ENCODE assay signal across 8 cellular contexts in genomic region chr2:9950521-9951271, GRCh38. TPM values are rescaled to one million over a fixed set of nuclear protein-coding genes. Genes with fewer than 3 reads are reported as not detected.
A peak's percentile ranks its signal among the peaks of the same experiment; 100 is the strongest.
DNase-seq lines count a peak whose midpoint lies in the region; ATAC-seq and TF ChIP-seq lines count a peak whose summit lies in the region.

No MANE protein-coding gene starts in this region.

- intact Hi-C loops in aorta (cut with DNase I) = loop anchor here in 1 of 2 donors (5.0 kb wide), 1 partner anchor 108 kb away; the partner anchor contains the start of gene TAF1B

- H3K4me2 ChIP-seq in neural cell (ENCODE audit: low read length) = no peak overlapping the region

- no peaks in the 10 kb centered on the region for H3K9me2 ChIP-seq in neural cell (ENCODE audit: insufficient read depth, low read length)

- H3K9ac ChIP-seq in HUES48 (ENCODE audit: low read depth, low read length) = no peak overlapping the region; the same call in 1 of the 2 replicates
- peak overlapping the region; percentile 66 for H3K9ac ChIP-seq in neural cell (ENCODE audit: low read length)

- 7 to 9% methylated on average over 68 to 76 of the region's 76 CpGs for WGBS in aorta, 2 donors

- no peaks in the 10 kb centered on the region for H4K20me1 ChIP-seq in neural cell (ENCODE audit: insufficient read depth)

- no peaks in the 10 kb centered on the region for H3K36me3 ChIP-seq in GM06990 (ENCODE audit: control insufficient read depth, insufficient read depth, low read length)
- H3K36me3 ChIP-seq in HUES48 (ENCODE audit: control insufficient read depth, insufficient read depth, low read length) = no peaks in the 10 kb centered on the region
- H3K36me3 ChIP-seq in neural cell (ENCODE audit: insufficient read depth, low read length) = peaks cover 3% of the 10 kb centered on the region
- no peaks in the 10 kb centered on the region for H3K36me3 ChIP-seq in aorta (ENCODE audit: control insufficient read depth in 1 of 2, insufficient read depth in 2 of 2, low read length in 1 of 2)

- TF ChIP-seq CTCF in GM06990 (IDR thresholded peaks at IDR 0.05; ENCODE audit: insufficient read depth, low read length, poor library complexity, severe bottlenecking) (no peak), epithelial cell of proximal tubule (conservative IDR thresholded peaks at IDR 0.05; ENCODE audit: low read depth, low read length) (no peak), neural cell (IDR thresholded peaks at IDR 0.05; ENCODE audit: poor library complexity, severe bottlenecking) (no peak)

- peak; percentile 68 for DNase-seq in GM06990 (ENCODE audit: extremely low read depth, insufficient read length)
- DNase-seq in activated CD4-positive, alpha-beta T cell treated with anti-CD3 and anti-CD28 coated beads for 24 hours (ENCODE audit: low read depth in 2 of 2) = peak; percentile 18 to 25
- no peak for DNase-seq in epithelial cell of proximal tubule (ENCODE audit: low read depth)
- peak in 1 of 2 donors; percentile 89 for DNase-seq in aorta
- no peak for DNase-seq in NK-92 (lab: John Stamatoyannopoulos, UW; ENCODE audit: unreplicated experiment)

- H3K4me1 ChIP-seq in HUES48 (ENCODE audit: control insufficient read depth, insufficient read depth, low read length) (no peaks in the 10 kb centered on the region; the same call in 1 of the 2 replicates), aorta (ENCODE audit: control insufficient read depth in 1 of 2, insufficient read depth in 2 of 2, low read length in 2 of 2) (no peaks in the 10 kb centered on the region)

- ATAC-seq in GM21360 (IDR thresholded peaks at IDR 0.05; ENCODE audit: unreplicated experiment) (peak; percentile 28), aorta (ENCODE audit: low FRiP score) (peak; percentile 8)

- H3K79me2 ChIP-seq in neural cell (replicated peaks; ENCODE audit: insufficient read depth, low read length) = no peaks in the 10 kb centered on the region

- no peak overlapping the region for H2AFZ ChIP-seq in neural cell (ENCODE audit: low read depth, low read length)

- peak overlapping the region; percentile 63 for H3K4me3 ChIP-seq in GM06990 (replicated peaks; ENCODE audit: low read depth, low read length)
- H3K4me3 ChIP-seq in HUES48 (ENCODE audit: low read depth, low read length) = peak overlapping the region; percentile 70
- peak overlapping the region; percentile 54 for H3K4me3 ChIP-seq in epithelial cell of proximal tubule (ENCODE audit: low read depth, low read length)
- H3K4me3 ChIP-seq in neural cell (ENCODE audit: low read length) = peak overlapping the region; percentile 66
- peak overlapping the region; percentile 62 to 86 for H3K4me3 ChIP-seq in aorta (ENCODE audit: low read length in 2 of 2)

- no peaks in the 10 kb centered on the region for H3K9me3 ChIP-seq in HUES48 (ENCODE audit: control insufficient read depth, insufficient read depth, low read length)
- H3K9me3 ChIP-seq in neural cell (ENCODE audit: low read length) = no peaks in the 10 kb centered on the region
- H3K9me3 ChIP-seq in aorta (ENCODE audit: control insufficient read depth, low read length) = no peaks in the 10 kb centered on the region

- peak; percentile 30 for TF ChIP-seq RAD21 in neural cell (conservative IDR thresholded peaks at IDR 0.05)

- TF ChIP-seq EP300 in neural cell (conservative IDR thresholded peaks at IDR 0.05; ENCODE audit: poor library complexity, severe bottlenecking) = peak; percentile 9

- H3F3A ChIP-seq in neural cell (ENCODE audit: insufficient read depth, low read length, poor library complexity, severe bottlenecking) = no peaks in the 10 kb centered on the region

- H3K27me3 ChIP-seq in GM06990 (replicated peaks; ENCODE audit: control insufficient read depth, insufficient read depth, low read length) (peaks cover 1% of the 10 kb centered on the region), HUES48 (ENCODE audit: control insufficient read depth, insufficient read depth, low read length) (peaks cover 45% of the 10 kb centered on the region), neural cell (ENCODE audit: insufficient read depth, low read depth, low read length) (peaks cover 11% of the 10 kb centered on the region), aorta (ENCODE audit: control insufficient read depth in 1 of 2, insufficient read depth in 2 of 2, low read length in 1 of 2) (no peaks in the 10 kb centered on the region)

- no peak overlapping the region for H3K27ac ChIP-seq in HUES48 (ENCODE audit: low read depth, low read length)
- peak overlapping the region; percentile 39 for H3K27ac ChIP-seq in neural cell (ENCODE audit: low read length)
- no peak overlapping the region for H3K27ac ChIP-seq in aorta (ENCODE audit: low read depth in 1 of 2, low read length in 2 of 2)

TF ChIP-seq in neural cell, 6 proteins besides CTCF, POLR2A, EP300 and RAD21:
- no peak for TF ChIP-seq TAF1 (IDR thresholded peaks at IDR 0.05; ENCODE audit: low read depth)
- TF ChIP-seq MXI1 (conservative IDR thresholded peaks at IDR 0.05; ENCODE audit: poor library complexity, severe bottlenecking) = peak; percentile 41
- no peak for TF ChIP-seq REST (IDR thresholded peaks at IDR 0.05; ENCODE audit: borderline replicate concordance)
- peak; percentile 15 for TF ChIP-seq SMC3 (conservative IDR thresholded peaks at IDR 0.05; ENCODE audit: poor library complexity)
- TF ChIP-seq EZH2 (IDR thresholded peaks at IDR 0.05; ENCODE audit: borderline replicate concordance, insufficient read depth, low read length, poor library complexity, severe bottlenecking) = no peak
- no peak for TF ChIP-seq POLR2AphosphoS5 (IDR thresholded peaks at IDR 0.05)

RNA-seq across cellular contexts. Expression of gene GRHL1, which starts 0.8 kb away (rescaled TPM):
- total RNA-seq in epithelial cell of proximal tubule (3.9 and 6.8 TPM in 2 replicates), aorta (1 to 10 TPM; 1.6 to 2.5 TPM)
- polyA plus RNA-seq in neural cell (25.4 and 26.3 TPM in 2 replicates), aorta (under 1 TPM; 0.15 to 0.25 TPM)
- polyA minus RNA-seq in neural cell = 17.0 and 21.9 TPM in 2 replicates

Comparison
In these comparisons a context has a peak if more than half of its experiments do, and no peak if none do; other contexts are left out.
1. DNase-seq: peak in GM06990 (single experiment) and activated CD4-positive, alpha-beta T cell treated with anti-CD3 and anti-CD28 coated beads for 24 hours (2 of 2); none in epithelial cell of proximal tubule (single experiment) and NK-92 (single experiment).
2. Peak in every context shown above with its lines, with median percentiles within 50 percentile points of each other: H3K4me3 ChIP-seq.